ENCODE assay signal across 1 cellular context in genomic region chr16:55499281-55499680, GRCh38.
TF ChIP-seq lines count a peak whose summit lies in the region.

No MANE protein-coding gene starts in this region.

TF ChIP-seq in endothelial cell of umbilical vein, 7 proteins besides CTCF, POLR2A, EP300 and RAD21:
- no peak for TF ChIP-seq FOS (IDR thresholded peaks at IDR 0.05; ENCODE audit: borderline replicate concordance, insufficient read depth, low read length)
- no peak for TF ChIP-seq POLR2AphosphoS5 (IDR thresholded peaks at IDR 0.05; ENCODE audit: insufficient read depth, low read depth, low read length)
- TF ChIP-seq GATA2 (IDR thresholded peaks at IDR 0.05; ENCODE audit: insufficient read depth, insufficient read length, low read depth, low read length), result no peak
- TF ChIP-seq MYC (IDR thresholded peaks at IDR 0.05; ENCODE audit: low read depth, low read length), result no peak
- TF ChIP-seq, protein P1, sequence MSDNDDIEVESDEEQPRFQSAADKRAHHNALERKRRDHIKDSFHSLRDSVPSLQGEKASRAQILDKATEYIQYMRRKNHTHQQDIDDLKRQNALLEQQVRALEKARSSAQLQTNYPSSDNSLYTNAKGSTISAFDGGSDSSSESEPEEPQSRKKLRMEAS (IDR thresholded peaks at IDR 0.05; ENCODE audit: insufficient read depth, insufficient read length), result no peak
- TF ChIP-seq EZH2 (IDR thresholded peaks at IDR 0.05; ENCODE audit: borderline replicate concordance, low read depth, low read length, severe bottlenecking), result no peak
- no peak for TF ChIP-seq JUN (IDR thresholded peaks at IDR 0.05; ENCODE audit: borderline replicate concordance, insufficient read depth, insufficient read length, low read depth)
